In genomic region chr2:42186378-42186777, GRCh38 we compare ENCODE assay signal across 1 cellular context.
TF ChIP-seq lines count a peak whose summit lies in the region.

No MANE protein-coding gene starts in this region.

TF ChIP-seq in A549, 52 proteins besides CTCF, POLR2A, EP300 and RAD21 (continued from another document):
- no peak for TF ChIP-seq ELK1 (IDR thresholded peaks at IDR 0.05; ENCODE audit: low read depth, low read length)
TF ChIP-seq in A549: peak in this region for 0.
